In genomic region chr2:172241219-172241618, GRCh38 we compare ENCODE assay signal across 23 cellular contexts.
"Had no signal": no experiment of that assay in that cellular context is flagged by ENCODE, and none has a peak within 500 bp of the region (broad histone marks: within the 10 kb centered on the region; RNA-seq: fewer than 3 reads in every experiment).

No MANE protein-coding gene starts in this region.

- H3K4me2 ChIP-seq: hepatocyte, smooth muscle cell had no signal

- H3K36me3 ChIP-seq: sigmoid colon, stomach, uterus had no signal

- ATAC-seq: activated naive CD8-positive, alpha-beta T cell treated with anti-CD3 and anti-CD28 coated beads, Interleukin-2, amount 50 U/mL, for 24 hours; body of pancreas; esophagus mucosa; natural killer cell had no signal

- H3K27ac ChIP-seq: body of pancreas, hepatocyte, sigmoid colon, stomach, testis, uterus had no signal

- H3K27me3 ChIP-seq: body of pancreas, testis, uterus had no signal

- H3K9me3 ChIP-seq: body of pancreas, sigmoid colon, stomach, testis, uterus had no signal

- H3K4me3 ChIP-seq: body of pancreas, hepatocyte, sigmoid colon, smooth muscle cell, stomach, testis, uterus had no signal

- H2AFZ ChIP-seq: hepatocyte had no signal

- DNase-seq: activated CD4-positive, alpha-beta memory T cell treated with anti-CD3 and anti-CD28 coated beads for 36 hours; activated CD4-positive, alpha-beta T cell treated with anti-CD3 and anti-CD28 coated beads for 48 hours; activated CD4-positive, CD25-positive, alpha-beta regulatory T cell; activated effector memory CD4-positive, alpha-beta T cell treated with anti-CD3 and anti-CD28 coated beads, Interleukin-2, amount 50 U/mL, for 16 hours; activated naive CD4-positive, alpha-beta T cell treated with anti-CD3 and anti-CD28 coated beads, Interleukin-2, amount 50 U/mL, for 16 hours; activated naive CD8-positive, alpha-beta T cell treated with anti-CD3 and anti-CD28 coated beads, Interleukin-2, amount 50 U/mL, for 24 hours; activated T-cell treated with anti-CD3 and anti-CD28 coated beads, Interleukin-2, amount 50 U/mL, for 48 hours; body of pancreas; dermis blood vessel endothelial cell; effector memory CD4-positive, alpha-beta T cell; foreskin melanocyte; glutamatergic neuron; natural killer cell; posterior cingulate gyrus; sigmoid colon; stimulated activated CD4-positive, alpha-beta T cell treated with anti-CD3 and anti-CD28 coated beads, Interleukin-15, amount 100 ng/mL, for 24 hours; stomach; T1000; testis; uterus had no signal

- H3K4me1 ChIP-seq: body of pancreas, sigmoid colon, stomach, testis, uterus had no signal
